In genomic region chr2:239274391-239275001, GRCh38 we compare ENCODE assay signal across 9 cellular contexts.
A peak's percentile ranks its signal among the peaks of the same experiment; 100 is the strongest.
DNase-seq lines count a peak whose midpoint lies in the region; ATAC-seq and TF ChIP-seq lines count a peak whose summit lies in the region.
"Had no signal": no experiment of that assay in that cellular context is flagged by ENCODE, and none has a peak within 500 bp of the region (broad histone marks: within the 10 kb centered on the region; RNA-seq: fewer than 3 reads in every experiment).

No MANE protein-coding gene starts in this region.

- H3K4me3 Mint-ChIP-seq in endodermal cell (no peak overlapping the region), nephron (peak overlapping the region in 1 of 3 experiments; percentile 8)

- peaks cover 33% of the 10 kb centered on the region for H3K4me1 ChIP-seq in GM23248 (ENCODE audit: insufficient read depth)
- no peaks in the 10 kb centered on the region for H3K4me1 ChIP-seq in endodermal cell (ENCODE audit: control insufficient read depth, insufficient read depth, low read length)
- H3K4me1 ChIP-seq: pancreas had no signal

- H3K27ac Mint-ChIP-seq in endodermal cell (no peak overlapping the region), nephron (peak overlapping the region; percentile 57 to 82 (median 82))

- peak overlapping the region; percentile 87 for H3K4me2 ChIP-seq in GM23248 (ENCODE audit: unreplicated experiment)

- H2AFZ ChIP-seq in GM23248 = 0 out of 2 replicates have a peak overlapping the region, but pooled peaks have one; percentile 18

- no peaks in the 10 kb centered on the region for H3K27me3 ChIP-seq in GM23248 (replicated peaks; ENCODE audit: insufficient read depth)
- H3K27me3 ChIP-seq in endodermal cell (ENCODE audit: control insufficient read depth, insufficient read depth, low read length, poor library complexity, severe bottlenecking) = no peaks in the 10 kb centered on the region
- H3K27me3 ChIP-seq: pancreas had no signal

- no peaks in the 10 kb centered on the region for H3K9me2 ChIP-seq in GM23248 (ENCODE audit: insufficient read depth)

- no peaks in the 10 kb centered on the region for H3K9me3 ChIP-seq in GM23248 (ENCODE audit: low read depth)
- no peaks in the 10 kb centered on the region for H3K9me3 ChIP-seq in endodermal cell (ENCODE audit: control insufficient read depth, low read length)
- H3K9me3 ChIP-seq: pancreas had no signal

- in situ Hi-C loops in GM23248 (cut with MboI) = no loop called here
- in situ Hi-C loops in G401 (cut with HindIII; ENCODE audit: low sequenced_read_pairs) = no loop called here

- no peaks in the 10 kb centered on the region for H4K20me1 ChIP-seq in GM23248 (ENCODE audit: insufficient read depth)

- H3K9me3 Mint-ChIP-seq in endodermal cell = no peaks in the 10 kb centered on the region
- H3K9me3 Mint-ChIP-seq in nephron = no peaks in the 10 kb centered on the region

- H3K79me2 ChIP-seq in GM23248 (ENCODE audit: insufficient read depth) = peaks cover 39% of the 10 kb centered on the region

- no peak for TF ChIP-seq CTCF in endodermal cell (conservative IDR thresholded peaks at IDR 0.05)
- TF ChIP-seq CTCF in nephron (IDR thresholded peaks at IDR 0.05; ENCODE audit: unreplicated experiment in 3 of 3) = no peak

- peaks cover 20% of the 10 kb centered on the region for H3K4me1 Mint-ChIP-seq in endodermal cell
- H3K4me1 Mint-ChIP-seq in nephron = peaks cover 65% of the 10 kb centered on the region

- ATAC-seq in GM18511 (IDR thresholded peaks at IDR 0.05; ENCODE audit: unreplicated experiment) = no peak
- no peak for ATAC-seq in HG02588 (IDR thresholded peaks at IDR 0.05; ENCODE audit: unreplicated experiment)

- peak overlapping the region; percentile 98 for H3K27ac ChIP-seq in GM23248
- H3K27ac ChIP-seq in endodermal cell (ENCODE audit: low read depth, low read length) = peak overlapping the region; percentile 87

- H3F3A ChIP-seq in GM23248 (ENCODE audit: insufficient read depth) = peaks cover 21% of the 10 kb centered on the region

- no peaks in the 10 kb centered on the region for H3K36me3 Mint-ChIP-seq in endodermal cell (ENCODE audit: low read depth)
- H3K36me3 Mint-ChIP-seq in nephron (ENCODE audit: low read depth) = no peaks in the 10 kb centered on the region

- peak overlapping the region; percentile 91 for H3K9ac ChIP-seq in GM23248
- H3K9ac ChIP-seq in endodermal cell (ENCODE audit: extremely low read depth, low read length, poor library complexity, severe bottlenecking) = no peak overlapping the region

- 19 to 20% methylated on average over 15 of the region's 15 CpGs for WGBS in GM23248 (ENCODE audit: low coverage in 1 of 2, low lambda C conversion rate in 2 of 2, missing lambda C conversion rate in 2 of 2), 2 experiments
- 90 to 92% methylated on average over 10 to 15 of the region's 15 CpGs for WGBS in endodermal cell (ENCODE audit: insufficient coverage in 1 of 2, insufficient read length in 1 of 2), 2 experiments

- H3K4me3 ChIP-seq in GM23248 = peak overlapping the region; percentile 64
- no peak overlapping the region for H3K4me3 ChIP-seq in endodermal cell (ENCODE audit: low read length)
- H3K4me3 ChIP-seq: pancreas had no signal

- DNase-seq in GM23248 (peak; percentile 93), SW480 (ENCODE audit: low spot score) (peak; percentile 89), endodermal cell (no peak), G401 (ENCODE audit: low spot score) (no peak)
- DNase-seq in stimulated activated CD4-positive, alpha-beta T cell treated with anti-CD3 and anti-CD28 coated beads, Interleukin-4, amount 100 ng/mL, for 1 hour = no peak

- H3K36me3 ChIP-seq in GM23248 (ENCODE audit: low read depth) (no peaks in the 10 kb centered on the region), endodermal cell (ENCODE audit: control insufficient read depth, insufficient read depth, low read length) (no peaks in the 10 kb centered on the region)
- H3K36me3 ChIP-seq: pancreas had no signal

- no peaks in the 10 kb centered on the region for H3K27me3 Mint-ChIP-seq in endodermal cell (ENCODE audit: insufficient read depth)
- peaks cover 4% of the 10 kb centered on the region for H3K27me3 Mint-ChIP-seq in nephron (ENCODE audit: low read depth)

Comparison
In these comparisons a context has a peak if more than half of its experiments do, and no peak if none do; other contexts are left out.
1. DNase-seq: peak in GM23248 (single experiment) and SW480 (single experiment); none in endodermal cell (single experiment), stimulated activated CD4-positive, alpha-beta T cell treated with anti-CD3 and anti-CD28 coated beads, Interleukin-4, amount 100 ng/mL, for 1 hour (single experiment) and G401 (single experiment).